1 cellular context compared by ENCODE assay signal in genomic region chr20:34824861-34825529, GRCh38.
A peak's percentile ranks its signal among the peaks of the same experiment; 100 is the strongest.
TF ChIP-seq lines count a peak whose summit lies in the region.

No MANE protein-coding gene starts in this region.

TF ChIP-seq in HepG2, 621 proteins besides CTCF, POLR2A, EP300 and RAD21 (continued from another document and continues in another):
- TF ChIP-seq HBP1 (CRISPR knock-in tag; IDR thresholded peaks at IDR 0.05; ENCODE audit: low read depth) (peak; percentile 84; the same call in 1 of the 2 replicates), KLF9 (CRISPR knock-in tag; IDR thresholded peaks at IDR 0.05; ENCODE audit: low read depth) (0 out of 2 replicates have a peak, but pooled peaks have one; percentile 46), ZNF383 (CRISPR knock-in tag; IDR thresholded peaks at IDR 0.05; ENCODE audit: borderline replicate concordance) (peak; percentile 91; the same call in 1 of the 2 replicates), ZNF704 (CRISPR knock-in tag; IDR thresholded peaks at IDR 0.05; ENCODE audit: borderline replicate concordance) (peak; percentile 46; the same call in 1 of the 2 replicates), ARID2 (CRISPR knock-in tag; IDR thresholded peaks at IDR 0.05; ENCODE audit: borderline replicate concordance) (no peak), DNMT1 (CRISPR knock-in tag; IDR thresholded peaks at IDR 0.05) (peak; percentile 78; the same call in 1 of the 2 replicates), ZHX1 (CRISPR knock-in tag; IDR thresholded peaks at IDR 0.05; ENCODE audit: low read depth) (peak; percentile 21; the same call in 1 of the 2 replicates), ZNF549 (CRISPR knock-in tag; IDR thresholded peaks at IDR 0.05) (peak; percentile 25; the same call in 1 of the 2 replicates), MTA1 (CRISPR knock-in tag; IDR thresholded peaks at IDR 0.05; ENCODE audit: borderline replicate concordance) (0 out of 2 replicates have a peak, but pooled peaks have one; percentile 51), MAF1 (CRISPR knock-in tag; IDR thresholded peaks at IDR 0.05; ENCODE audit: borderline replicate concordance) (0 out of 2 replicates have a peak, but pooled peaks have one; percentile 71), RNF2 (conservative IDR thresholded peaks at IDR 0.05; ENCODE audit: low read depth) (no peak), HOXA7 (CRISPR knock-in tag; IDR thresholded peaks at IDR 0.05) (no peak), ZFP37 (CRISPR knock-in tag; IDR thresholded peaks at IDR 0.05; ENCODE audit: borderline replicate concordance) (0 out of 2 replicates have a peak, but pooled peaks have one; percentile 60), ZNF773 (CRISPR knock-in tag; IDR thresholded peaks at IDR 0.05; ENCODE audit: borderline replicate concordance) (peak; percentile 23; the same call in 1 of the 2 replicates), ZNF275 (CRISPR knock-in tag; IDR thresholded peaks at IDR 0.05; ENCODE audit: borderline replicate concordance) (peak; percentile 51; the same call in 1 of the 2 replicates), ZNF256 (CRISPR knock-in tag; conservative IDR thresholded peaks at IDR 0.05) (0 out of 2 replicates have a peak, but pooled peaks have one; percentile 65), HMGXB4 (CRISPR knock-in tag; IDR thresholded peaks at IDR 0.05; ENCODE audit: borderline replicate concordance in 1 of 2, low read depth in 1 of 2) (peak; percentile 87 to 93), POGZ (CRISPR knock-in tag; IDR thresholded peaks at IDR 0.05) (0 out of 2 replicates have a peak, but pooled peaks have one; percentile 12), RXRB (CRISPR knock-in tag; IDR thresholded peaks at IDR 0.05; ENCODE audit: borderline replicate concordance) (peak; percentile 28; the same call in 1 of the 2 replicates), PHF5A (CRISPR knock-in tag; IDR thresholded peaks at IDR 0.05; ENCODE audit: low read depth, unreplicated experiment) (peak; percentile 7), FOXO4 (CRISPR knock-in tag; conservative IDR thresholded peaks at IDR 0.05) (0 out of 2 replicates have a peak, but pooled peaks have one; percentile 88), ZNF776 (CRISPR knock-in tag; IDR thresholded peaks at IDR 0.05) (0 out of 2 replicates have a peak, but pooled peaks have one; percentile 75), KDM5B (CRISPR knock-in tag; IDR thresholded peaks at IDR 0.05; ENCODE audit: borderline replicate concordance) (peak; percentile 87), ZNF335 (CRISPR knock-in tag; IDR thresholded peaks at IDR 0.05) (0 out of 2 replicates have a peak, but pooled peaks have one; percentile 11), ASH2L (IDR thresholded peaks at IDR 0.05; ENCODE audit: insufficient read length, low read depth, low read length) (peak; percentile 64), RARA (CRISPR knock-in tag; IDR thresholded peaks at IDR 0.05) (peak; percentile 38), MTERF4 (CRISPR knock-in tag; IDR thresholded peaks at IDR 0.05) (peak; percentile 88; the same call in 1 of the 2 replicates), HES4 (CRISPR knock-in tag; IDR thresholded peaks at IDR 0.05; ENCODE audit: borderline replicate concordance) (peak; percentile 92), MYPOP (CRISPR knock-in tag; IDR thresholded peaks at IDR 0.05) (no peak), ZNF629 (CRISPR knock-in tag; conservative IDR thresholded peaks at IDR 0.05) (peak; percentile 56; the same call in 1 of the 2 replicates), RARG (CRISPR knock-in tag; IDR thresholded peaks at IDR 0.05; ENCODE audit: low read depth) (no peak), ZNF777 (CRISPR knock-in tag; IDR thresholded peaks at IDR 0.05) (peak; percentile 64; the same call in 1 of the 2 replicates), SIN3B (IDR thresholded peaks at IDR 0.05; ENCODE audit: low read length) (no peak), THRA (CRISPR knock-in tag; IDR thresholded peaks at IDR 0.05; ENCODE audit: borderline replicate concordance) (peak; percentile 68), HOXA3 (CRISPR knock-in tag; IDR thresholded peaks at IDR 0.05) (0 out of 2 replicates have a peak, but pooled peaks have one; percentile 31), HNRNPLL (IDR thresholded peaks at IDR 0.05; ENCODE audit: low read depth, low read length, poor library complexity, severe bottlenecking) (peak; percentile 24), ERF (CRISPR knock-in tag; IDR thresholded peaks at IDR 0.05) (peak; percentile 17; the same call in 1 of the 2 replicates), FOXM1 (CRISPR knock-in tag; IDR thresholded peaks at IDR 0.05) (no peak), SALL2 (CRISPR knock-in tag; IDR thresholded peaks at IDR 0.05) (peak; percentile 92), ZBTB33 (CRISPR knock-in tag; IDR thresholded peaks at IDR 0.05) (peak; percentile 43)
